Comparison of ENCODE assay signal across 1 cellular context in genomic region chr1:98661544-98662353, GRCh38.
A peak's percentile ranks its signal among the peaks of the same experiment; 100 is the strongest.
TF ChIP-seq lines count a peak whose summit lies in the region.

TSS of gene SNX7 (plus strand) at chr1:98661721. CDS start at chr1:98661732, 11 bp downstream.

TF ChIP-seq in HepG2, 621 proteins besides CTCF, POLR2A, EP300 and RAD21 (continued from another document and continues in another):
- no peak for TF ChIP-seq CHD4 (IDR thresholded peaks at IDR 0.05; ENCODE audit: borderline replicate concordance, low read length)
- TF ChIP-seq ZNF337 (CRISPR knock-in tag; IDR thresholded peaks at IDR 0.05; ENCODE audit: borderline replicate concordance, low read depth), result peak; percentile 93
- TF ChIP-seq MLLT10 (CRISPR knock-in tag; IDR thresholded peaks at IDR 0.05), result no peak
- TF ChIP-seq ZSCAN30 (CRISPR knock-in tag; IDR thresholded peaks at IDR 0.05), result no peak
- no peak for TF ChIP-seq CENPT (CRISPR knock-in tag; IDR thresholded peaks at IDR 0.05; ENCODE audit: low read depth)
- TF ChIP-seq FOXC1 (CRISPR knock-in tag; IDR thresholded peaks at IDR 0.05; ENCODE audit: borderline replicate concordance), result no peak
- peak; percentile 86 for TF ChIP-seq ZNF687 (CRISPR knock-in tag; IDR thresholded peaks at IDR 0.05)
- 0 out of 2 replicates have a peak, but pooled peaks have one; percentile 56 for TF ChIP-seq SATB2 (CRISPR knock-in tag; IDR thresholded peaks at IDR 0.05)
- TF ChIP-seq ZBTB39 (CRISPR knock-in tag; IDR thresholded peaks at IDR 0.05), result no peak
- no peak for TF ChIP-seq NCOR1 (IDR thresholded peaks at IDR 0.05; ENCODE audit: borderline replicate concordance, low read length)
- TF ChIP-seq ZNF772 (CRISPR knock-in tag; IDR thresholded peaks at IDR 0.05), result peak; percentile 58; the same call in 1 of the 2 replicates
- no peak for TF ChIP-seq TCF12 (IDR thresholded peaks at IDR 0.05)
- 0 out of 2 replicates have a peak, but pooled peaks have one; percentile 70 for TF ChIP-seq TCF12 (CRISPR knock-in tag; IDR thresholded peaks at IDR 0.05)
- no peak for TF ChIP-seq ZFP62 (CRISPR knock-in tag; IDR thresholded peaks at IDR 0.05)
- no peak for TF ChIP-seq ZBTB7A (CRISPR knock-in tag; IDR thresholded peaks at IDR 0.05)
- peak; percentile 35; the same call in 1 of the 2 replicates for TF ChIP-seq ZNF574 (CRISPR knock-in tag; IDR thresholded peaks at IDR 0.05)
- no peak for TF ChIP-seq REL (CRISPR knock-in tag; conservative IDR thresholded peaks at IDR 0.05)
- no peak for TF ChIP-seq JARID2 (CRISPR knock-in tag; IDR thresholded peaks at IDR 0.05; ENCODE audit: insufficient replicate concordance)
- no peak for TF ChIP-seq ZNF879 (CRISPR knock-in tag; IDR thresholded peaks at IDR 0.05)
- no peak; the same call in 1 of the 2 replicates for TF ChIP-seq NR2F2 (IDR thresholded peaks at IDR 0.05; ENCODE audit: borderline replicate concordance, low read depth)
- 0 out of 2 replicates have a peak, but pooled peaks have one; percentile 25 for TF ChIP-seq ZNF639 (CRISPR knock-in tag; conservative IDR thresholded peaks at IDR 0.05)
- TF ChIP-seq GPBP1L1 (CRISPR knock-in tag; IDR thresholded peaks at IDR 0.05), result no peak
- no peak for TF ChIP-seq ZBTB40 (IDR thresholded peaks at IDR 0.05)
- no peak for TF ChIP-seq ZBTB40 (CRISPR knock-in tag; IDR thresholded peaks at IDR 0.05)
- no peak for TF ChIP-seq BRD4 (CRISPR knock-in tag; IDR thresholded peaks at IDR 0.05)
- TF ChIP-seq ETS1 (CRISPR knock-in tag; IDR thresholded peaks at IDR 0.05), result 0 out of 2 replicates have a peak, but pooled peaks have one; percentile 47
